Comparison of ENCODE assay signal across 8 cellular contexts in genomic region chr4:145939241-145939640, GRCh38. TPM values are rescaled to one million over a fixed set of nuclear protein-coding genes. Genes with fewer than 3 reads are reported as not detected.
DNase-seq lines count a peak whose midpoint lies in the region; ATAC-seq and TF ChIP-seq lines count a peak whose summit lies in the region.

No MANE protein-coding gene starts in this region.

- H3K27me3 Mint-ChIP-seq in endothelial cell (ENCODE audit: unreplicated experiment): peaks cover 16% of the 10 kb centered on the region

- H2AFZ ChIP-seq in OCI-LY3 (ENCODE audit: low read depth, low read length): no peak overlapping the region

- peaks cover 39% of the 10 kb centered on the region for H3K79me2 ChIP-seq in OCI-LY3 (ENCODE audit: low read length)

- H3K27ac ChIP-seq in OCI-LY3 (ENCODE audit: low read length): no peak overlapping the region
- peak overlapping the region; percentile 96 to 97 for H3K27ac ChIP-seq in prostate gland

- peaks cover 23% of the 10 kb centered on the region for H3K4me1 Mint-ChIP-seq in endothelial cell (ENCODE audit: unreplicated experiment)

- TF ChIP-seq POLR2A in prostate gland (IDR thresholded peaks at IDR 0.05): no peak

- no peaks in the 10 kb centered on the region for H3K9me3 Mint-ChIP-seq in endothelial cell (ENCODE audit: unreplicated experiment)

- peak overlapping the region; percentile 97 for H3K9ac ChIP-seq in OCI-LY3 (ENCODE audit: low read length)

- ATAC-seq in HG02970 (IDR thresholded peaks at IDR 0.05; ENCODE audit: low FRiP score, unreplicated experiment) (no peak), HG03432 (IDR thresholded peaks at IDR 0.05; ENCODE audit: unreplicated experiment) (no peak)

- peaks cover 30% of the 10 kb centered on the region for H3K4me1 ChIP-seq in OCI-LY3 (ENCODE audit: low read length)
- peaks cover 6% of the 10 kb centered on the region for H3K4me1 ChIP-seq in prostate gland (replicated peaks)

- H3K9me3 ChIP-seq in OCI-LY3 (ENCODE audit: insufficient read depth, low read length) (no peaks in the 10 kb centered on the region), prostate gland (no peaks in the 10 kb centered on the region)

- H3K4me2 ChIP-seq in OCI-LY3 (ENCODE audit: low read length): peak overlapping the region; percentile 72

- H3K36me3 ChIP-seq in OCI-LY3 (replicated peaks; ENCODE audit: low read depth, low read length): no peaks in the 10 kb centered on the region
- H3K36me3 ChIP-seq in prostate gland: no peaks in the 10 kb centered on the region

- intact Hi-C loops in prostate gland (cut with DNase I): loop anchor here (5.0 to 10.0 kb wide), 2 partner anchors 52 to 764 kb away; no protein-coding TSS in a partner anchor

- H3K4me3 Mint-ChIP-seq in endothelial cell (ENCODE audit: unreplicated experiment): peak overlapping the region; percentile 95

- DNase-seq in EL: peak; percentile 18
- DNase-seq in endothelial cell (ENCODE audit: low spot score): no peak
- no peak for DNase-seq in prostate gland (ENCODE audit: low spot score)
- no peak for DNase-seq in AG20443 (ENCODE audit: low spot score)
- DNase-seq in NCI-H128 (lab: John Stamatoyannopoulos, UW; ENCODE audit: unreplicated experiment): no peak

- H3K27me3 ChIP-seq in OCI-LY3 (ENCODE audit: low read depth, low read length) (peaks cover 4% of the 10 kb centered on the region; the same call in 1 of the 2 replicates), prostate gland (replicated peaks; ENCODE audit: insufficient read depth) (no peaks in the 10 kb centered on the region)

- TF ChIP-seq CTCF in OCI-LY3 (IDR thresholded peaks at IDR 0.05; ENCODE audit: low read depth, low read length): no peak
- TF ChIP-seq CTCF in endothelial cell (IDR thresholded peaks at IDR 0.05; ENCODE audit: unreplicated experiment): no peak
- no peak for TF ChIP-seq CTCF in prostate gland (IDR thresholded peaks at IDR 0.05)

- H3K4me3 ChIP-seq in OCI-LY3 (ENCODE audit: low read length): peak overlapping the region; percentile 87
- peak overlapping the region; percentile 72 to 79 for H3K4me3 ChIP-seq in prostate gland

- peaks cover 4% of the 10 kb centered on the region for H4K20me1 ChIP-seq in OCI-LY3 (ENCODE audit: insufficient read depth, low read length)

- 30% methylated on average over 3 of the region's 3 CpGs for WGBS in prostate gland

- peak overlapping the region; percentile 88 for H3K27ac Mint-ChIP-seq in endothelial cell (ENCODE audit: unreplicated experiment)

- peaks cover 6% of the 10 kb centered on the region for H3K36me3 Mint-ChIP-seq in endothelial cell (ENCODE audit: low read depth, unreplicated experiment)

RNA-seq across cellular contexts. Expression of gene ZNF827, which starts 0.6 kb away (rescaled TPM):
- 22.8 TPM for total RNA-seq in endothelial cell (ENCODE audit: unreplicated experiment)
- 100 to 1,000 TPM; 221 to 286 TPM for total RNA-seq in prostate gland
